1 cellular context compared by ENCODE assay signal in the genomic region with DNA sequence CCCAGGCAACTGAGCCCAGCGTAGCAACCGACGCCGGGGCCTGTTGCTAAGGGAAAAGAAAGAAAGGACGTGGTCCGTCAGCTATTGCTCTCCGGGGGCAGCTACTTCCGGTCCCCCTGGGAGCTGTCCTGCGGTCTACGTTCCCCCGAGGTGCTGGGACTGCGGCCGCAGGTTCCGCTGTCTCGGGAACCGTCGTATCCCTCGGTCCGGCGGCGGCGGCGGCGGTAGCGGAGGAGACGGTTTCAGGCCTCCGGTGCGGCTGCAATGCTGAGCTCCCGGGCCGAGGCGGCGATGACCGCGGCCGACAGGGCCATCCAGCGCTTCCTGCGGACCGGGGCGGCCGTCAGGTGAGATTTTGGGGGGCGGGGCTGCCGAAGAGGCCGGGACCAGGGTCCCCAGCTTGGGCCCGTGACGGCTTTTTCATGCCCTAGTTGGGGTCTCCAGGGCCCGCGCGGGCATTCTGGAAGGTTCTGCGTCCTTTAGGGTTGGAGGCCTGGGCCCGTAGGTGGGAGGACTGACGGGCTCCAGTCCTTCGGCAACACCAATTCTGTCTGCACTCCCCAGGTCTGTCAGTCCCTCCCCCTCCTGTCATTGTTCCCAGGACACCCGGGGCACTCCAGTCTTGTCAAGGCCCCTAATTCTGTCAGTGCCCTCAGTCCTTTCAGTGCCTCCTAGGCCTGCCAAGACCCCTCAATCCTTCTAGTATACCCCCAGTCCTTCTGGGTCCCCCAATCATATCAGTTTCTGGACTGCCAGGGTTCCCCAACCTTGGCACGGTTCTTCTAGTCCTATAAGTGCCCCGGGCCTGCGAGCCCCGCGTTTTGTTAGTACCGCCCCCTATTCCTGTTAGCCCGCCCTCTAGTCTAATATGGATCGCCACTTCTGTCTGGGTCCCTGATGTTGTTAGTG.
TF ChIP-seq lines count a peak whose summit lies in the region.

A gene with protein sequence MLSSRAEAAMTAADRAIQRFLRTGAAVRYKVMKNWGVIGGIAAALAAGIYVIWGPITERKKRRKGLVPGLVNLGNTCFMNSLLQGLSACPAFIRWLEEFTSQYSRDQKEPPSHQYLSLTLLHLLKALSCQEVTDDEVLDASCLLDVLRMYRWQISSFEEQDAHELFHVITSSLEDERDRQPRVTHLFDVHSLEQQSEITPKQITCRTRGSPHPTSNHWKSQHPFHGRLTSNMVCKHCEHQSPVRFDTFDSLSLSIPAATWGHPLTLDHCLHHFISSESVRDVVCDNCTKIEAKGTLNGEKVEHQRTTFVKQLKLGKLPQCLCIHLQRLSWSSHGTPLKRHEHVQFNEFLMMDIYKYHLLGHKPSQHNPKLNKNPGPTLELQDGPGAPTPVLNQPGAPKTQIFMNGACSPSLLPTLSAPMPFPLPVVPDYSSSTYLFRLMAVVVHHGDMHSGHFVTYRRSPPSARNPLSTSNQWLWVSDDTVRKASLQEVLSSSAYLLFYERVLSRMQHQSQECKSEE (plus strand): TSS at position 162 of the 909 bp plus-strand sequence. CDS start 103 bp downstream, at position 265.

TF ChIP-seq in K562, 482 proteins besides CTCF, POLR2A, EP300 and RAD21 (continued from another document and continues in another):
- TF ChIP-seq, protein P1, sequence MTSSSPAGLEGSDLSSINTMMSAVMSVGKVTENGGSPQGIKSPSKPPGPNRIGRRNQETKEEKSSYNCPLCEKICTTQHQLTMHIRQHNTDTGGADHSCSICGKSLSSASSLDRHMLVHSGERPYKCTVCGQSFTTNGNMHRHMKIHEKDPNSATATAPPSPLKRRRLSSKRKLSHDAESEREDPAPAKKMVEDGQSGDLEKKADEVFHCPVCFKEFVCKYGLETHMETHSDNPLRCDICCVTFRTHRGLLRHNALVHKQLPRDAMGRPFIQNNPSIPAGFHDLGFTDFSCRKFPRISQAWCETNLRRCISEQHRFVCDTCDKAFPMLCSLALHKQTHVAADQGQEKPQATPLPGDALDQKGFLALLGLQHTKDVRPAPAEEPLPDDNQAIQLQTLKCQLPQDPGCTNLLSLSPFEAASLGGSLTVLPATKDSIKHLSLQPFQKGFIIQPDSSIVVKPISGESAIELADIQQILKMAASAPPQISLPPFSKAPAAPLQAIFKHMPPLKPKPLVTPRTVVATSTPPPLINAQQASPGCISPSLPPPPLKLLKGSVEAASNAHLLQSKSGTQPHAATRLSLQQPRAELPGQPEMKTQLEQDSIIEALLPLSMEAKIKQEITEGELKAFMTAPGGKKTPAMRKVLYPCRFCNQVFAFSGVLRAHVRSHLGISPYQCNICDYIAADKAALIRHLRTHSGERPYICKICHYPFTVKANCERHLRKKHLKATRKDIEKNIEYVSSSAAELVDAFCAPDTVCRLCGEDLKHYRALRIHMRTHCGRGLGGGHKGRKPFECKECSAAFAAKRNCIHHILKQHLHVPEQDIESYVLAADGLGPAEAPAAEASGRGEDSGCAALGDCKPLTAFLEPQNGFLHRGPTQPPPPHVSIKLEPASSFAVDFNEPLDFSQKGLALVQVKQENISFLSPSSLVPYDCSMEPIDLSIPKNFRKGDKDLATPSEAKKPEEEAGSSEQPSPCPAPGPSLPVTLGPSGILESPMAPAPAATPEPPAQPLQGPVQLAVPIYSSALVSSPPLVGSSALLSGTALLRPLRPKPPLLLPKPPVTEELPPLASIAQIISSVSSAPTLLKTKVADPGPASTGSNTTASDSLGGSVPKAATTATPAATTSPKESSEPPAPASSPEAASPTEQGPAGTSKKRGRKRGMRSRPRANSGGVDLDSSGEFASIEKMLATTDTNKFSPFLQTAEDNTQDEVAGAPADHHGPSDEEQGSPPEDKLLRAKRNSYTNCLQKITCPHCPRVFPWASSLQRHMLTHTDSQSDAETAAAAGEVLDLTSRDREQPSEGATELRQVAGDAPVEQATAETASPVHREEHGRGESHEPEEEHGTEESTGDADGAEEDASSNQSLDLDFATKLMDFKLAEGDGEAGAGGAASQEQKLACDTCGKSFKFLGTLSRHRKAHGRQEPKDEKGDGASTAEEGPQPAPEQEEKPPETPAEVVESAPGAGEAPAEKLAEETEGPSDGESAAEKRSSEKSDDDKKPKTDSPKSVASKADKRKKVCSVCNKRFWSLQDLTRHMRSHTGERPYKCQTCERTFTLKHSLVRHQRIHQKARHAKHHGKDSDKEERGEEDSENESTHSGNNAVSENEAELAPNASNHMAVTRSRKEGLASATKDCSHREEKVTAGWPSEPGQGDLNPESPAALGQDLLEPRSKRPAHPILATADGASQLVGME (CRISPR knock-in tag; IDR thresholded peaks at IDR 0.05): peak; percentile 74; the same call in 1 of the 2 replicates
- TF ChIP-seq, protein P2, sequence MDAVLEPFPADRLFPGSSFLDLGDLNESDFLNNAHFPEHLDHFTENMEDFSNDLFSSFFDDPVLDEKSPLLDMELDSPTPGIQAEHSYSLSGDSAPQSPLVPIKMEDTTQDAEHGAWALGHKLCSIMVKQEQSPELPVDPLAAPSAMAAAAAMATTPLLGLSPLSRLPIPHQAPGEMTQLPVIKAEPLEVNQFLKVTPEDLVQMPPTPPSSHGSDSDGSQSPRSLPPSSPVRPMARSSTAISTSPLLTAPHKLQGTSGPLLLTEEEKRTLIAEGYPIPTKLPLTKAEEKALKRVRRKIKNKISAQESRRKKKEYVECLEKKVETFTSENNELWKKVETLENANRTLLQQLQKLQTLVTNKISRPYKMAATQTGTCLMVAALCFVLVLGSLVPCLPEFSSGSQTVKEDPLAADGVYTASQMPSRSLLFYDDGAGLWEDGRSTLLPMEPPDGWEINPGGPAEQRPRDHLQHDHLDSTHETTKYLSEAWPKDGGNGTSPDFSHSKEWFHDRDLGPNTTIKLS (IDR thresholded peaks at IDR 0.05; ENCODE audit: borderline replicate concordance, low read depth): no peak
- TF ChIP-seq PHF20 (IDR thresholded peaks at IDR 0.05; ENCODE audit: partially characterized antibody): peak; percentile 97
- TF ChIP-seq, protein P3, sequence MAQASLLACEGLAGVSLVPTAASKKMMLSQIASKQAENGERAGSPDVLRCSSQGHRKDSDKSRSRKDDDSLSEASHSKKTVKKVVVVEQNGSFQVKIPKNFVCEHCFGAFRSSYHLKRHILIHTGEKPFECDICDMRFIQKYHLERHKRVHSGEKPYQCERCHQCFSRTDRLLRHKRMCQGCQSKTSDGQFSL (CRISPR knock-in tag; IDR thresholded peaks at IDR 0.05): 0 out of 2 replicates have a peak, but pooled peaks have one; percentile 40
- TF ChIP-seq, protein P3 (tag; IDR thresholded peaks at IDR 0.05): no peak
- no peak for TF ChIP-seq ZKSCAN3 (CRISPR knock-in tag; IDR thresholded peaks at IDR 0.05)
- TF ChIP-seq ZNF24 (IDR thresholded peaks at IDR 0.05): 0 out of 2 replicates have a peak, but pooled peaks have one; percentile 43
- peak; percentile 93 to 98 for TF ChIP-seq MAZ (CRISPR knock-in tag; conservative IDR thresholded peaks at IDR 0.05 in 1 of 2, IDR thresholded peaks at IDR 0.05 in 1 of 2)
- peak; percentile 46; the same call in 1 of the 2 replicates for TF ChIP-seq CREB1 (IDR thresholded peaks at IDR 0.05)
- TF ChIP-seq CREB1 (CRISPR knock-in tag; IDR thresholded peaks at IDR 0.05): peak; percentile 78
- peak; percentile 94 for TF ChIP-seq PHB (CRISPR knock-in tag; IDR thresholded peaks at IDR 0.05)
- TF ChIP-seq, protein P4, sequence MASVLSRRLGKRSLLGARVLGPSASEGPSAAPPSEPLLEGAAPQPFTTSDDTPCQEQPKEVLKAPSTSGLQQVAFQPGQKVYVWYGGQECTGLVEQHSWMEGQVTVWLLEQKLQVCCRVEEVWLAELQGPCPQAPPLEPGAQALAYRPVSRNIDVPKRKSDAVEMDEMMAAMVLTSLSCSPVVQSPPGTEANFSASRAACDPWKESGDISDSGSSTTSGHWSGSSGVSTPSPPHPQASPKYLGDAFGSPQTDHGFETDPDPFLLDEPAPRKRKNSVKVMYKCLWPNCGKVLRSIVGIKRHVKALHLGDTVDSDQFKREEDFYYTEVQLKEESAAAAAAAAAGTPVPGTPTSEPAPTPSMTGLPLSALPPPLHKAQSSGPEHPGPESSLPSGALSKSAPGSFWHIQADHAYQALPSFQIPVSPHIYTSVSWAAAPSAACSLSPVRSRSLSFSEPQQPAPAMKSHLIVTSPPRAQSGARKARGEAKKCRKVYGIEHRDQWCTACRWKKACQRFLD (CRISPR knock-in tag; IDR thresholded peaks at IDR 0.05): peak; percentile 51; the same call in 1 of the 2 replicates
- 0 out of 2 replicates have a peak, but pooled peaks have one; percentile 62 for TF ChIP-seq ZZZ3 (IDR thresholded peaks at IDR 0.05)
- peak; percentile 98 for TF ChIP-seq NCOA1 (IDR thresholded peaks at IDR 0.05; ENCODE audit: low read depth)
- TF ChIP-seq ZNF224 (CRISPR knock-in tag; IDR thresholded peaks at IDR 0.05): no peak
- 0 out of 2 replicates have a peak, but pooled peaks have one; percentile 25 for TF ChIP-seq HDAC8 (tag; IDR thresholded peaks at IDR 0.05)
- no peak; the same call in 1 of the 2 replicates for TF ChIP-seq TAF7 (tag; IDR thresholded peaks at IDR 0.05)
- peak; percentile 67 to 76; a peak in 3 of 4 replicates for TF ChIP-seq SIX5 (IDR thresholded peaks at IDR 0.05; ENCODE audit: borderline replicate concordance in 1 of 2, insufficient read depth in 1 of 2, low read depth in 1 of 2, low read length in 2 of 2)
- peak; percentile 78 for TF ChIP-seq TBP (optimal IDR thresholded peaks at IDR 0.05; ENCODE audit: low read depth, low read length)
- peak; percentile 41; the same call in 1 of the 2 replicates for TF ChIP-seq BCOR (IDR thresholded peaks at IDR 0.05)
- peak; percentile 75 for TF ChIP-seq FIP1L1 (IDR thresholded peaks at IDR 0.05; ENCODE audit: low read depth, low read length, poor library complexity, severe bottlenecking)
- TF ChIP-seq, protein P5, sequence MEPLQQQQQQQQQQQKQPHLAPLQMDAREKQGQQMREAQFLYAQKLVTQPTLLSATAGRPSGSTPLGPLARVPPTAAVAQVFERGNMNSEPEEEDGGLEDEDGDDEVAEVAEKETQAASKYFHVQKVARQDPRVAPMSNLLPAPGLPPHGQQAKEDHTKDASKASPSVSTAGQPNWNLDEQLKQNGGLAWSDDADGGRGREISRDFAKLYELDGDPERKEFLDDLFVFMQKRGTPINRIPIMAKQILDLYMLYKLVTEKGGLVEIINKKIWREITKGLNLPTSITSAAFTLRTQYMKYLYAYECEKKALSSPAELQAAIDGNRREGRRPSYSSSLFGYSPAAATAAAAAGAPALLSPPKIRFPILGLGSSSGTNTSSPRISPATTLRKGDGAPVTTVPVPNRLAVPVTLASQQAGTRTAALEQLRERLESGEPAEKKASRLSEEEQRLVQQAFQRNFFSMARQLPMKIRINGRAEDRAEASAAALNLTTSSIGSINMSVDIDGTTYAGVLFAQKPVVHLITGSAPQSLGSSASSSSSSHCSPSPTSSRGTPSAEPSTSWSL (CRISPR knock-in tag; IDR thresholded peaks at IDR 0.05; ENCODE audit: borderline replicate concordance): no peak
- TF ChIP-seq, protein P6, sequence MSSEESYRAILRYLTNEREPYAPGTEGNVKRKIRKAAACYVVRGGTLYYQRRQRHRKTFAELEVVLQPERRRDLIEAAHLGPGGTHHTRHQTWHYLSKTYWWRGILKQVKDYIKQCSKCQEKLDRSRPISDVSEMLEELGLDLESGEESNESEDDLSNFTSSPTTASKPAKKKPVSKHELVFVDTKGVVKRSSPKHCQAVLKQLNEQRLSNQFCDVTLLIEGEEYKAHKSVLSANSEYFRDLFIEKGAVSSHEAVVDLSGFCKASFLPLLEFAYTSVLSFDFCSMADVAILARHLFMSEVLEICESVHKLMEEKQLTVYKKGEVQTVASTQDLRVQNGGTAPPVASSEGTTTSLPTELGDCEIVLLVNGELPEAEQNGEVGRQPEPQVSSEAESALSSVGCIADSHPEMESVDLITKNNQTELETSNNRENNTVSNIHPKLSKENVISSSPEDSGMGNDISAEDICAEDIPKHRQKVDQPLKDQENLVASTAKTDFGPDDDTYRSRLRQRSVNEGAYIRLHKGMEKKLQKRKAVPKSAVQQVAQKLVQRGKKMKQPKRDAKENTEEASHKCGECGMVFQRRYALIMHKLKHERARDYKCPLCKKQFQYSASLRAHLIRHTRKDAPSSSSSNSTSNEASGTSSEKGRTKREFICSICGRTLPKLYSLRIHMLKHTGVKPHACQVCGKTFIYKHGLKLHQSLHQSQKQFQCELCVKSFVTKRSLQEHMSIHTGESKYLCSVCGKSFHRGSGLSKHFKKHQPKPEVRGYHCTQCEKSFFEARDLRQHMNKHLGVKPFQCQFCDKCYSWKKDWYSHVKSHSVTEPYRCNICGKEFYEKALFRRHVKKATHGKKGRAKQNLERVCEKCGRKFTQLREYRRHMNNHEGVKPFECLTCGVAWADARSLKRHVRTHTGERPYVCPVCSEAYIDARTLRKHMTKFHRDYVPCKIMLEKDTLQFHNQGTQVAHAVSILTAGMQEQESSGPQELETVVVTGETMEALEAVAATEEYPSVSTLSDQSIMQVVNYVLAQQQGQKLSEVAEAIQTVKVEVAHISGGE (CRISPR knock-in tag; IDR thresholded peaks at IDR 0.05): peak; percentile 99 to 100 (median 100)
- TF ChIP-seq, protein P7, sequence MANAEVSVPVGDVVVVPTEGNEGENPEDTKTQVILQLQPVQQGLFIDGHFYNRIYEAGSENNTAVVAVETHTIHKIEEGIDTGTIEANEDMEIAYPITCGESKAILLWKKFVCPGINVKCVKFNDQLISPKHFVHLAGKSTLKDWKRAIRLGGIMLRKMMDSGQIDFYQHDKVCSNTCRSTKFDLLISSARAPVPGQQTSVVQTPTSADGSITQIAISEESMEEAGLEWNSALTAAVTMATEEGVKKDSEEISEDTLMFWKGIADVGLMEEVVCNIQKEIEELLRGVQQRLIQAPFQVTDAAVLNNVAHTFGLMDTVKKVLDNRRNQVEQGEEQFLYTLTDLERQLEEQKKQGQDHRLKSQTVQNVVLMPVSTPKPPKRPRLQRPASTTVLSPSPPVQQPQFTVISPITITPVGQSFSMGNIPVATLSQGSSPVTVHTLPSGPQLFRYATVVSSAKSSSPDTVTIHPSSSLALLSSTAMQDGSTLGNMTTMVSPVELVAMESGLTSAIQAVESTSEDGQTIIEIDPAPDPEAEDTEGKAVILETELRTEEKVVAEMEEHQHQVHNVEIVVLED (CRISPR knock-in tag; IDR thresholded peaks at IDR 0.05): peak; percentile 71
- TF ChIP-seq IRF2 (CRISPR knock-in tag; IDR thresholded peaks at IDR 0.05): no peak
- TF ChIP-seq, protein P8, sequence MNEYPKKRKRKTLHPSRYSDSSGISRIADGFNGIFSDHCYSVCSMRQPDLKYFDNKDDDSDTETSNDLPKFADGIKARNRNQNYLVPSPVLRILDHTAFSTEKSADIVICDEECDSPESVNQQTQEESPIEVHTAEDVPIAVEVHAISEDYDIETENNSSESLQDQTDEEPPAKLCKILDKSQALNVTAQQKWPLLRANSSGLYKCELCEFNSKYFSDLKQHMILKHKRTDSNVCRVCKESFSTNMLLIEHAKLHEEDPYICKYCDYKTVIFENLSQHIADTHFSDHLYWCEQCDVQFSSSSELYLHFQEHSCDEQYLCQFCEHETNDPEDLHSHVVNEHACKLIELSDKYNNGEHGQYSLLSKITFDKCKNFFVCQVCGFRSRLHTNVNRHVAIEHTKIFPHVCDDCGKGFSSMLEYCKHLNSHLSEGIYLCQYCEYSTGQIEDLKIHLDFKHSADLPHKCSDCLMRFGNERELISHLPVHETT (CRISPR knock-in tag; conservative IDR thresholded peaks at IDR 0.05 in 1 of 2, IDR thresholded peaks at IDR 0.05 in 1 of 2): peak in 1 of 2 experiments; percentile 97; a peak in 2 of 4 replicates
- 0 out of 2 replicates have a peak, but pooled peaks have one; percentile 53 for TF ChIP-seq HMG20B (CRISPR knock-in tag; IDR thresholded peaks at IDR 0.05)
- TF ChIP-seq GTF2A2 (tag; IDR thresholded peaks at IDR 0.05): 0 out of 2 replicates have a peak, but pooled peaks have one; percentile 61
- peak; percentile 100 for TF ChIP-seq GABPA (tag; conservative IDR thresholded peaks at IDR 0.05; ENCODE audit: low read depth)
- no peak for TF ChIP-seq SAFB (IDR thresholded peaks at IDR 0.05; ENCODE audit: borderline replicate concordance, low read depth, low read length)
